In the genomic region with DNA sequence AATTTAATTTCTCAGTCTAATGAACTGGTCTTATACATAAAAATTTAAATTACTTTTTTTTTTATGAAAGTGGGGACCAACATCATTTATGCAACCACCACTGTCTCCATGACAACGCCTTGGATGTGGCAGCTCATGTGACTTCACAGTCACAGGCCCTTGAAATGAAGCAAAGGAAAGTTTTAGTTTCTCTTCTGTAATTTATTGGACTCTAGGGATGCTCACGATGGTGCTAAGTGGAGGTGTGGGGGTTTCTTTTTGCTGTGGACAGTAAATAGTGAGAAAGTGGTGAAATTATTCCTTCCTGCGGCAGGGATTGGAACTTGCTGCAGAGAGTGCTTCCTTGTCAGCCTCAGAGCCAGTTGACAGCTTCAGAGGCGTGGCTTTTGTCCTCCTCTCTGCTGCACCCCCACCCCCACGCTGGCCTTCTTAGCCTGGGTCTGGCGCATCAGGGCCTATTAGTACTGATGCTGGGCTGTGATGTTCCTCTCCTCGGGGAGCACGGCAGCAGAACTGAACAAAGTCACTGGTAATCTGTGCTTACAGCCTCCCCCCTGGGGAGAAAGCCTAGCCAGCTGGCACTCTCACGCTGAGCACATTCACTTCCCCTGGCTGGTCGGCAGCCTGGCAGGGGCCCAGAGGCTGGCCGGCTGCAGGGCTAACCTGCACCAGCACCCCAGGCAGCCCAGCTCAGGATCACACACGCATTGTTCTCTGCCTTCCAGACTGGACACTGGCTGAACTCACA, we compare ENCODE assay signal across 8 cellular contexts.
DNase-seq lines count a peak whose midpoint lies in the region; ATAC-seq and TF ChIP-seq lines count a peak whose summit lies in the region.

No MANE protein-coding gene starts in this region.

- H3K27ac ChIP-seq in A673 (ENCODE audit: low read depth, low read length, poor library complexity, severe bottlenecking): no peak overlapping the region
- no peak overlapping the region for H3K27ac ChIP-seq in RWPE2 (ENCODE audit: poor library complexity, severe bottlenecking)

- H3K36me3 ChIP-seq in A673 (ENCODE audit: insufficient read depth, low read length, poor library complexity, severe bottlenecking): no peaks in the 10 kb centered on the region
- no peaks in the 10 kb centered on the region for H3K36me3 ChIP-seq in RWPE2 (ENCODE audit: low read depth)

- no peak overlapping the region for H3K27ac Mint-ChIP-seq in activated CD4-positive, alpha-beta T cell treated with anti-CD3 and anti-CD28 coated beads, Interleukin-2, amount 10 ng/mL, durations not matched to agents 24 days and 14 days

- no peak overlapping the region for H3K4me3 ChIP-seq in A673 (ENCODE audit: low read depth, low read length, poor library complexity, severe bottlenecking)
- H3K4me3 ChIP-seq in RWPE2 (ENCODE audit: severe bottlenecking): no peak overlapping the region

- H3K4me1 ChIP-seq in A673 (ENCODE audit: insufficient read depth, low read length, poor library complexity, severe bottlenecking) (peaks cover 11% of the 10 kb centered on the region), RWPE2 (ENCODE audit: insufficient read depth, poor library complexity, severe bottlenecking) (no peaks in the 10 kb centered on the region)

- H3K4me1 Mint-ChIP-seq in activated CD4-positive, alpha-beta T cell treated with anti-CD3 and anti-CD28 coated beads, Interleukin-2, amount 10 ng/mL, durations not matched to agents 24 days and 14 days: no peaks in the 10 kb centered on the region

- H3K27me3 ChIP-seq in A673 (replicated peaks; ENCODE audit: insufficient read depth, low read depth, low read length, poor library complexity): no peaks in the 10 kb centered on the region
- H3K27me3 ChIP-seq in RWPE2 (ENCODE audit: insufficient read depth, poor library complexity, severe bottlenecking): no peaks in the 10 kb centered on the region

- H3K27me3 Mint-ChIP-seq in activated CD4-positive, alpha-beta T cell treated with anti-CD3 and anti-CD28 coated beads, Interleukin-2, amount 10 ng/mL, durations not matched to agents 24 days and 14 days: no peaks in the 10 kb centered on the region

- CTCF ChIA-PET in A673 (lab: Charles Lee): no interaction called here

- POLR2A ChIA-PET in A673 (lab: Charles Lee; ENCODE audit: low non-redundant PET): no interaction called here

- H3K36me3 Mint-ChIP-seq in activated CD4-positive, alpha-beta T cell treated with anti-CD3 and anti-CD28 coated beads, Interleukin-2, amount 10 ng/mL, durations not matched to agents 24 days and 14 days (ENCODE audit: low read depth): no peaks in the 10 kb centered on the region

- H3K4me3 Mint-ChIP-seq in activated CD4-positive, alpha-beta T cell treated with anti-CD3 and anti-CD28 coated beads, Interleukin-2, amount 10 ng/mL, durations not matched to agents 24 days and 14 days: no peak overlapping the region

- peak; percentile 49 for ATAC-seq in HG03565 (IDR thresholded peaks at IDR 0.05; ENCODE audit: unreplicated experiment)
- ATAC-seq in RWPE2 (ENCODE audit: low read depth): peak; percentile 59
- no peak for ATAC-seq in HG02840 (IDR thresholded peaks at IDR 0.05; ENCODE audit: low FRiP score, unreplicated experiment)

- no TSS peak for BruUV-seq in A673 (replicated peaks; lab: Mats Ljungman, UMichigan)

- no peaks in the 10 kb centered on the region for H3K9me3 Mint-ChIP-seq in activated CD4-positive, alpha-beta T cell treated with anti-CD3 and anti-CD28 coated beads, Interleukin-2, amount 10 ng/mL, durations not matched to agents 24 days and 14 days

- intact Hi-C loops in A673 (cut with micrococcal nuclease; ENCODE audit: unreplicated experiment): no loop called here
- intact Hi-C loops in head of caudate nucleus (cut with DNase I): no loop called here
- intact Hi-C loops in activated CD4-positive, alpha-beta T cell treated with anti-CD3 and anti-CD28 coated beads, Interleukin-2, amount 10 ng/mL, durations not matched to agents 24 days and 14 days (cut with micrococcal nuclease): no loop called here

- no peak for TF ChIP-seq CTCF in A673 (conservative IDR thresholded peaks at IDR 0.05; ENCODE audit: low read depth, low read length)
- no peak for TF ChIP-seq CTCF in RWPE2 (IDR thresholded peaks at IDR 0.05; ENCODE audit: poor library complexity, severe bottlenecking)

- H3K9me3 ChIP-seq in A673 (ENCODE audit: low read depth, low read length, poor library complexity, severe bottlenecking) (no peaks in the 10 kb centered on the region), RWPE2 (ENCODE audit: severe bottlenecking) (no peaks in the 10 kb centered on the region)

- DNase-seq in A673 (ENCODE audit: low spot score) (peak; percentile 74), RWPE2 (ENCODE audit: low spot score) (no peak), head of caudate nucleus (peak in 37 of 42 donors; percentile 34 to 81 (median 55)), renal cortical epithelial cell (ENCODE audit: low read depth) (peak; percentile 35), amniotic stem cell (lab: John Stamatoyannopoulos, UW) (no peak)
- DNase-seq in activated CD4-positive, alpha-beta T cell treated with anti-CD3 and anti-CD28 coated beads, Interleukin-2, amount 10 ng/mL, durations not matched to agents 24 days and 14 days: no peak

Comparison
In these comparisons a context has a peak if more than half of its experiments do, and no peak if none do; other contexts are left out.
1. DNase-seq: peak in A673 (single experiment), head of caudate nucleus (37 of 42) and renal cortical epithelial cell (single experiment); none in RWPE2 (single experiment), activated CD4-positive, alpha-beta T cell treated with anti-CD3 and anti-CD28 coated beads, Interleukin-2, amount 10 ng/mL, durations not matched to agents 24 days and 14 days (single experiment) and amniotic stem cell (single experiment).